1 cellular context compared by ENCODE assay signal in genomic region chr1:161390559-161390858, GRCh38.
TF ChIP-seq lines count a peak whose summit lies in the region.

No MANE protein-coding gene starts in this region.

TF ChIP-seq in A549, 52 proteins besides CTCF, POLR2A, EP300 and RAD21 (continued from another document):
- TF ChIP-seq, protein P1, sequence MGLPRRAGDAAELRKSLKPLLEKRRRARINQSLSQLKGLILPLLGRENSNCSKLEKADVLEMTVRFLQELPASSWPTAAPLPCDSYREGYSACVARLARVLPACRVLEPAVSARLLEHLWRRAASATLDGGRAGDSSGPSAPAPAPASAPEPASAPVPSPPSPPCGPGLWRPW (IDR thresholded peaks at IDR 0.05), result no peak
- TF ChIP-seq EHMT2 (IDR thresholded peaks at IDR 0.05; ENCODE audit: low read depth) (no peak), FOXS1 (CRISPR knock-in tag; IDR thresholded peaks at IDR 0.05) (no peak), JUN (IDR thresholded peaks at IDR 0.05) (no peak), SREBF2 (IDR thresholded peaks at IDR 0.05) (no peak), FOSL2 (IDR thresholded peaks at IDR 0.05) (no peak), FOSL2 (CRISPR knock-in tag; IDR thresholded peaks at IDR 0.05) (no peak), BCL3 (IDR thresholded peaks at IDR 0.05) (no peak)
